In the genomic region with DNA sequence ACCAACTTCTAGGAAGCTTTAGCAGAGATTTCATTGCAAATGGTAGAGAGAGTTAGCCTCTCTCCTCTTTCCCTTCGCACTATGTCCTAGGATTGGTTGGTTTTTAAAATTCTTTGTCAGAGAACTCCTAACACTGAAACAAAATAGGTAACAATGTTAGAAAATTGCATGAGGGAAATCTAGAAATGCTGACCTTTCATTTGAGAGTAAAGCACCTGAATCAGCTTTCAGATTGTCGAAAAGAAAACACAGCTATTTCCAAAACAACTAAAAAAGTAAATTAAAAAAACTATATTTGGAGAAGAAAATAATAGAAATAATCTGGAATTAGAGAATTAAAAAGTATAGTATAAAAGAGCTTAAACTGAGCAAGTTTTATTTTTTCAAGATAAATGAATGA, we compare ENCODE assay signal across 25 cellular contexts.
DNase-seq lines count a peak whose midpoint lies in the region; ATAC-seq, FAIRE-seq and TF ChIP-seq lines count a peak whose summit lies in the region.
"Had no signal": no experiment of that assay in that cellular context is flagged by ENCODE, and none has a peak within 500 bp of the region (broad histone marks: within the 10 kb centered on the region; RNA-seq: fewer than 3 reads in every experiment).

No MANE protein-coding gene starts in this region.

- no peaks in the 10 kb centered on the region for H3K4me1 ChIP-seq in HepG2 (ENCODE audit: insufficient read depth, low read length)
- H3K4me1 ChIP-seq in right lobe of liver: no peaks in the 10 kb centered on the region
- H3K4me1 ChIP-seq in MM.1S (ENCODE audit: low read length): peaks cover 15% of the 10 kb centered on the region; the same call in 1 of the 2 replicates
- H3K4me1 ChIP-seq in gastrocnemius medialis: peaks cover 0 to 16% of the 10 kb centered on the region in 2 donors
- H3K4me1 ChIP-seq: A549; BLaER1 treated with 17β-estradiol and CSF1 and Interleukin-3, amounts not matched to agents 10 nM and 100 nM; Caco-2 had no signal

- H3K9me2 ChIP-seq in MM.1S (replicated peaks; ENCODE audit: insufficient read depth, low read length): no peaks in the 10 kb centered on the region

- no peak overlapping the region for H3K4me3 Mint-ChIP-seq in glutamatergic neuron (ENCODE audit: unreplicated experiment)
- H3K4me3 Mint-ChIP-seq: B cell; CD4-positive, alpha-beta T cell; CD8-positive, alpha-beta T cell had no signal

- H3K27ac Mint-ChIP-seq in glutamatergic neuron (ENCODE audit: unreplicated experiment): no peak overlapping the region
- H3K27ac Mint-ChIP-seq: B cell; CD4-positive, alpha-beta T cell; CD8-positive, alpha-beta T cell had no signal

- in situ Hi-C loops in HepG2 (cut with HindIII; ENCODE audit: extremely low pct_ligation_motif_present, low pct_unique_long_range_greater_than_20kb) (no loop called here), gastrocnemius medialis (cut with MboI; ENCODE audit: low sequenced_read_pairs in 4 of 4) (no loop called here)

- no peak overlapping the region for H2AFZ ChIP-seq in HepG2 (ENCODE audit: low read length)
- peak overlapping the region; percentile 57 for H2AFZ ChIP-seq in MM.1S (ENCODE audit: low read length)

- H3K9ac ChIP-seq in HepG2 (ENCODE audit: insufficient read depth, low read depth, low read length) (no peak overlapping the region), MM.1S (ENCODE audit: low read length) (peak overlapping the region; percentile 26; the same call in 1 of the 2 replicates)
- H3K9ac ChIP-seq: BLaER1 treated with 17β-estradiol and CSF1 and Interleukin-3, amounts not matched to agents 10 nM and 100 nM had no signal

- H4K20me1 ChIP-seq in HepG2 (ENCODE audit: insufficient read depth, low read length) (no peaks in the 10 kb centered on the region), MM.1S (ENCODE audit: insufficient read depth, low read length) (no peaks in the 10 kb centered on the region)
- H4K20me1 ChIP-seq: BLaER1 treated with 17β-estradiol and CSF1 and Interleukin-3, amounts not matched to agents 10 nM and 100 nM had no signal

- intact Hi-C loops in HepG2 (cut with micrococcal nuclease; ENCODE audit: unreplicated experiment) (no loop called here), right lobe of liver (cut with DNase I) (no loop called here), gastrocnemius medialis (cut with DNase I; ENCODE audit: low total_unique reads) (no loop called here)

- H3K4me3 ChIP-seq in HepG2 (replicated peaks in 1 of 3; ENCODE audit: insufficient read depth in 1 of 3, low read depth in 2 of 3, low read length in 3 of 3) (no peak overlapping the region), right lobe of liver (no peak overlapping the region), MM.1S (ENCODE audit: low read length) (peak overlapping the region; percentile 35; the same call in 1 of the 2 replicates), coronary artery (peak overlapping the region; percentile 25), gastrocnemius medialis (no peak overlapping the region)
- H3K4me3 ChIP-seq: A549; BLaER1 treated with 17β-estradiol and CSF1 and Interleukin-3, amounts not matched to agents 10 nM and 100 nM; GM12878 had no signal

- H3K27ac ChIP-seq in HepG2 (ENCODE audit: extremely low read length, insufficient read depth, low read length): no peak overlapping the region
- no peak overlapping the region for H3K27ac ChIP-seq in right lobe of liver
- H3K27ac ChIP-seq in MM.1S (ENCODE audit: low read length): peak overlapping the region; percentile 84
- peak overlapping the region; percentile 46 to 49 for H3K27ac ChIP-seq in coronary artery
- peak overlapping the region in 3 of 4 donors; percentile 39 to 59 (median 59) for H3K27ac ChIP-seq in gastrocnemius medialis
- H3K27ac ChIP-seq: 22Rv1; A549; BLaER1 treated with 17β-estradiol and CSF1 and Interleukin-3, amounts not matched to agents 10 nM and 100 nM; C4-2B had no signal

- no peak for FAIRE-seq in HepG2 (lab: Jason Lieb, UNC)
- FAIRE-seq: A549, D721Med, G401.6, GM12878, GM12892, GM18507 had no signal

- TF ChIP-seq EP300 in HepG2 (IDR thresholded peaks at IDR 0.05; ENCODE audit: low read depth in 2 of 2, low read length in 2 of 2) (no peak), HepG2 (CRISPR knock-in tag; IDR thresholded peaks at IDR 0.05; ENCODE audit: borderline replicate concordance) (no peak)

- BruUV-seq in HepG2 (replicated peaks; lab: Mats Ljungman, UMichigan): no TSS peak

- 0% methylated on average over 2 of the region's 2 CpGs for WGBS in HepG2 (ENCODE audit: low lambda C conversion rate)
- 43% methylated on average over 2 of the region's 2 CpGs for WGBS in right lobe of liver (ENCODE audit: insufficient coverage, low coverage, low lambda C conversion rate, missing lambda C conversion rate)

- DNase-seq in HepG2 (ENCODE audit: low spot score) (no peak), right lobe of liver (no peak), MM.1S (peak; percentile 41), coronary artery (ENCODE audit: low spot score) (no peak), gastrocnemius medialis (no peak), glutamatergic neuron (no peak)
- DNase-seq: AML-193; Caco-2; Calu3; CD4-positive, alpha-beta T cell; CD8-positive, alpha-beta T cell; DMS79 treated with DMSO at 0.1 percent for 48 hours; GF-D8 had no signal

- H3K27me3 Mint-ChIP-seq in glutamatergic neuron (ENCODE audit: unreplicated experiment): peaks cover 2% of the 10 kb centered on the region
- H3K27me3 Mint-ChIP-seq: CD4-positive, alpha-beta T cell had no signal

- CTCF ChIA-PET in HepG2 (lab: Yijun Ruan, JAX; ENCODE audit: low intra/inter-chr PET ratio, low total read pairs): no interaction called here

- no peaks in the 10 kb centered on the region for H3K36me3 Mint-ChIP-seq in glutamatergic neuron (ENCODE audit: unreplicated experiment)
- H3K36me3 Mint-ChIP-seq: CD8-positive, alpha-beta T cell had no signal

- TF ChIP-seq CTCF in HepG2 (CRISPR knock-in tag; IDR thresholded peaks at IDR 0.05) (no peak), right lobe of liver (IDR thresholded peaks at IDR 0.05) (no peak), MM.1S (IDR thresholded peaks at IDR 0.05; ENCODE audit: low read length) (no peak), coronary artery (IDR thresholded peaks at IDR 0.05) (no peak), gastrocnemius medialis (IDR thresholded peaks at IDR 0.05 in 4 of 5, conservative IDR thresholded peaks at IDR 0.05 in 1 of 5) (no peak), glutamatergic neuron (IDR thresholded peaks at IDR 0.05; ENCODE audit: partially characterized antibody, unreplicated experiment) (no peak)

- POLR2A ChIA-PET in HepG2 (lab: Yijun Ruan, JAX): no interaction called here

- H3K27me3 ChIP-seq in HepG2 (ENCODE audit: control insufficient read depth in 1 of 2, insufficient read depth in 2 of 2, low read length in 2 of 2): no peaks in the 10 kb centered on the region; a peak in 1 of 5 replicates
- no peaks in the 10 kb centered on the region for H3K27me3 ChIP-seq in right lobe of liver
- H3K27me3 ChIP-seq in MM.1S (replicated peaks; ENCODE audit: insufficient read depth, low read length): no peaks in the 10 kb centered on the region
- H3K27me3 ChIP-seq in gastrocnemius medialis: no peaks in the 10 kb centered on the region
- H3K27me3 ChIP-seq: BLaER1 treated with 17β-estradiol and CSF1 and Interleukin-3, amounts not matched to agents 10 nM and 100 nM had no signal

- peaks cover 16% of the 10 kb centered on the region; the same call in 1 of the 2 replicates for H3F3A ChIP-seq in MM.1S (ENCODE audit: insufficient read depth, low read length)

- no peak for TF ChIP-seq RAD21 in HepG2 (CRISPR knock-in tag; IDR thresholded peaks at IDR 0.05)

- H3K79me2 ChIP-seq in HepG2 (ENCODE audit: insufficient read depth, low read length): no peaks in the 10 kb centered on the region
- H3K79me2 ChIP-seq in MM.1S (ENCODE audit: low read length): no peaks in the 10 kb centered on the region

- H3K4me2 ChIP-seq in HepG2 (ENCODE audit: low read depth, low read length) (no peak overlapping the region), MM.1S (ENCODE audit: low read depth, low read length) (peak overlapping the region; percentile 61; the same call in 1 of the 2 replicates)
- H3K4me2 ChIP-seq: A549; BLaER1 treated with 17β-estradiol and CSF1 and Interleukin-3, amounts not matched to agents 10 nM and 100 nM had no signal

- no peak for TF ChIP-seq POLR2A in HepG2 (IDR thresholded peaks at IDR 0.05; ENCODE audit: insufficient read depth in 1 of 2, low read depth in 2 of 2, low read length in 2 of 2)
- no peak for TF ChIP-seq POLR2A in right lobe of liver (IDR thresholded peaks at IDR 0.05)
- TF ChIP-seq POLR2A in gastrocnemius medialis (IDR thresholded peaks at IDR 0.05): no peak

- peaks cover 3% of the 10 kb centered on the region for H3K4me1 Mint-ChIP-seq in glutamatergic neuron (ENCODE audit: low read depth, unreplicated experiment)
- H3K4me1 Mint-ChIP-seq: B cell had no signal

- H3K9me3 ChIP-seq in HepG2 (ENCODE audit: low read length): no peaks in the 10 kb centered on the region
- H3K9me3 ChIP-seq in right lobe of liver: no peaks in the 10 kb centered on the region
- no peaks in the 10 kb centered on the region for H3K9me3 ChIP-seq in MM.1S (replicated peaks; ENCODE audit: insufficient read depth, low read length)
- H3K9me3 ChIP-seq in gastrocnemius medialis: no peaks in the 10 kb centered on the region
- H3K9me3 ChIP-seq: A549; BLaER1 treated with 17β-estradiol and CSF1 and Interleukin-3, amounts not matched to agents 10 nM and 100 nM; Caco-2 had no signal

- no peaks in the 10 kb centered on the region for H3K36me3 ChIP-seq in HepG2 (replicated peaks in 1 of 2; ENCODE audit: control insufficient read depth in 1 of 2, insufficient read depth in 2 of 2, low read length in 2 of 2)
- no peaks in the 10 kb centered on the region for H3K36me3 ChIP-seq in right lobe of liver
- no peaks in the 10 kb centered on the region for H3K36me3 ChIP-seq in MM.1S (replicated peaks; ENCODE audit: insufficient read depth, low read length)
- H3K36me3 ChIP-seq in gastrocnemius medialis: no peaks in the 10 kb centered on the region
- H3K36me3 ChIP-seq: BLaER1 treated with 17β-estradiol and CSF1 and Interleukin-3, amounts not matched to agents 10 nM and 100 nM had no signal

- peaks cover 2% of the 10 kb centered on the region for H3K9me3 Mint-ChIP-seq in glutamatergic neuron (ENCODE audit: unreplicated experiment)
- H3K9me3 Mint-ChIP-seq: CD4-positive, alpha-beta T cell; CD8-positive, alpha-beta T cell had no signal

- ATAC-seq in HepG2: no peak
- no peak for ATAC-seq in right lobe of liver
- no peak for ATAC-seq in gastrocnemius medialis
- ATAC-seq in HG03045 (IDR thresholded peaks at IDR 0.05; ENCODE audit: unreplicated experiment): no peak
- ATAC-seq in GM19467 (IDR thresholded peaks at IDR 0.05; ENCODE audit: unreplicated experiment): no peak
- ATAC-seq: A549; CD8-positive, alpha-beta T cell; GM12878 had no signal

TF ChIP-seq in HepG2, 621 proteins besides CTCF, POLR2A, EP300 and RAD21:
- peak; percentile 56 to 80; a peak in 3 of 4 replicates for TF ChIP-seq MAFK (conservative IDR thresholded peaks at IDR 0.05 in 1 of 2, IDR thresholded peaks at IDR 0.05 in 1 of 2; ENCODE audit: low read length in 2 of 2)
- peak; percentile 78 for TF ChIP-seq MAFF (IDR thresholded peaks at IDR 0.05; ENCODE audit: low read depth, low read length)
- no peak for TF ChIP-seq ZNF589 (CRISPR knock-in tag; conservative IDR thresholded peaks at IDR 0.05)

Comparison
In these comparisons a context has a peak if more than half of its experiments do, and no peak if none do; other contexts are left out.
1. H3K27ac ChIP-seq: peak in MM.1S (single experiment), coronary artery (2 of 2) and gastrocnemius medialis (3 of 4); none in HepG2 (single experiment) and right lobe of liver (0 of 3).
2. H3K4me3 ChIP-seq: peak in MM.1S (single experiment) and coronary artery (single experiment); none in HepG2 (0 of 3), right lobe of liver (0 of 3) and gastrocnemius medialis (0 of 4).